8 cellular contexts compared by ENCODE assay signal in genomic region chr1:156766288-156767100, GRCh38. TPM values are rescaled to one million over a fixed set of nuclear protein-coding genes. Genes with fewer than 3 reads are reported as not detected.
A peak's percentile ranks its signal among the peaks of the same experiment; 100 is the strongest.
DNase-seq lines count a peak whose midpoint lies in the region; ATAC-seq and TF ChIP-seq lines count a peak whose summit lies in the region.

No MANE protein-coding gene starts in this region.

- DNase-seq in EH (ENCODE audit: low read depth) (peak; percentile 23), NB4 (ENCODE audit: low read depth) (no peak), nephron progenitor cell (no peak), SW 1271 (lab: John Stamatoyannopoulos, UW) (no peak)
- no peak for DNase-seq in activated naive CD4-positive, alpha-beta T cell treated with anti-CD3 and anti-CD28 coated beads, Interleukin-2, amount 50 U/mL, for 72 hours (ENCODE audit: low spot score in 2 of 2)
- no peak for DNase-seq in stimulated activated naive CD4-positive, alpha-beta T cell treated with Interleukin-2 at 50 U/mL for 16 hours (lab: John Stamatoyannopoulos, UW)

- peaks cover 18% of the 10 kb centered on the region for H3K36me3 Mint-ChIP-seq in nephron progenitor cell (ENCODE audit: low read depth)
- peaks cover 25 to 27% of the 10 kb centered on the region in 2 donors for H3K36me3 Mint-ChIP-seq in activated naive CD4-positive, alpha-beta T cell treated with anti-CD3 and anti-CD28 coated beads, Interleukin-2, amount 50 U/mL, for 72 hours

- peaks cover 8% of the 10 kb centered on the region for H3K36me3 ChIP-seq in ectodermal cell (ENCODE audit: control insufficient read depth, insufficient read depth, low read length)

- no peaks in the 10 kb centered on the region for H3K9me3 ChIP-seq in ectodermal cell (ENCODE audit: control insufficient read depth, low read length)

- H3K4me3 ChIP-seq in NB4 (ENCODE audit: low read depth, low read length) (peak overlapping the region; percentile 84), ectodermal cell (ENCODE audit: insufficient read depth, low read depth, low read length) (peak overlapping the region; percentile 60)

- H3K4me1 Mint-ChIP-seq in nephron progenitor cell: peaks cover 32% of the 10 kb centered on the region

- H3K4me3 Mint-ChIP-seq in nephron progenitor cell: no peak overlapping the region

- WGBS in ectodermal cell, 2 experiments: 56 to 59% methylated on average over 14 of the region's 14 CpGs

- no peak for TF ChIP-seq CTCF in NB4 (IDR thresholded peaks at IDR 0.05; ENCODE audit: low read depth, low read length)
- TF ChIP-seq CTCF in nephron progenitor cell (IDR thresholded peaks at IDR 0.05): no peak

- no peaks in the 10 kb centered on the region for H3K27me3 ChIP-seq in ectodermal cell (ENCODE audit: control insufficient read depth, insufficient read depth, low read length, poor library complexity, severe bottlenecking)

- no peaks in the 10 kb centered on the region for H3K27me3 Mint-ChIP-seq in nephron progenitor cell (ENCODE audit: low read depth, poor library complexity)

- H3K4me1 ChIP-seq in ectodermal cell (ENCODE audit: control insufficient read depth, insufficient read depth, low read length): peaks cover 9% of the 10 kb centered on the region

- peak; percentile 27 for ATAC-seq in GM21528 (IDR thresholded peaks at IDR 0.05; ENCODE audit: low FRiP score, unreplicated experiment)
- ATAC-seq in activated naive CD4-positive, alpha-beta T cell treated with anti-CD3 and anti-CD28 coated beads, Interleukin-2, amount 50 U/mL, for 72 hours: no peak

- no peaks in the 10 kb centered on the region for H3K9me3 Mint-ChIP-seq in nephron progenitor cell
- H3K9me3 Mint-ChIP-seq in activated naive CD4-positive, alpha-beta T cell treated with anti-CD3 and anti-CD28 coated beads, Interleukin-2, amount 50 U/mL, for 72 hours: no peaks in the 10 kb centered on the region

- no peak for TF ChIP-seq POLR2A in NB4 (IDR thresholded peaks at IDR 0.05; ENCODE audit: extremely low read depth, insufficient read length)

- peak overlapping the region; percentile 43 for H3K27ac Mint-ChIP-seq in nephron progenitor cell
- no peak overlapping the region for H3K27ac Mint-ChIP-seq in activated naive CD4-positive, alpha-beta T cell treated with anti-CD3 and anti-CD28 coated beads, Interleukin-2, amount 50 U/mL, for 72 hours

- H3K27ac ChIP-seq in ectodermal cell (ENCODE audit: insufficient read depth, low read depth, low read length, poor library complexity, severe bottlenecking): no peak overlapping the region

RNA-seq across cellular contexts. Expression of gene PRCC, which starts 0.8 kb away (rescaled TPM):
- 120 TPM for polyA plus RNA-seq in ectodermal cell (2013, experiment 1 of 4)
- polyA plus RNA-seq in ectodermal cell (2013, experiment 2 of 4): 111 TPM
- 81.7 TPM for polyA plus RNA-seq in ectodermal cell (2013, experiment 3 of 4)
- polyA plus RNA-seq in ectodermal cell (2013, experiment 4 of 4): 100 TPM
- total RNA-seq in activated naive CD4-positive, alpha-beta T cell treated with anti-CD3 and anti-CD28 coated beads, Interleukin-2, amount 50 U/mL, for 72 hours: 10 to 100 TPM; 44.5 to 72.1 TPM

RNA-seq across cellular contexts. Expression of gene HDGF, which starts 15.0 kb away (rescaled TPM):
- 528 TPM for polyA plus RNA-seq in ectodermal cell (2013, experiment 1 of 4)
- polyA plus RNA-seq in ectodermal cell (2013, experiment 2 of 4): 490 TPM
- polyA plus RNA-seq in ectodermal cell (2013, experiment 3 of 4): 359 TPM
- polyA plus RNA-seq in ectodermal cell (2013, experiment 4 of 4): 394 TPM
- total RNA-seq in activated naive CD4-positive, alpha-beta T cell treated with anti-CD3 and anti-CD28 coated beads, Interleukin-2, amount 50 U/mL, for 72 hours: 100 to 1,000 TPM; 281 to 325 TPM

RNA-seq across cellular contexts. Expression of gene MRPL24, which starts 25.6 kb away (rescaled TPM):
- polyA plus RNA-seq in ectodermal cell (2013, experiment 1 of 4): 30.4 TPM
- 35.6 TPM for polyA plus RNA-seq in ectodermal cell (2013, experiment 2 of 4)
- polyA plus RNA-seq in ectodermal cell (2013, experiment 3 of 4): 32.6 TPM
- 33.5 TPM for polyA plus RNA-seq in ectodermal cell (2013, experiment 4 of 4)
- total RNA-seq in activated naive CD4-positive, alpha-beta T cell treated with anti-CD3 and anti-CD28 coated beads, Interleukin-2, amount 50 U/mL, for 72 hours: 10 to 100 TPM; 61.4 to 70.4 TPM

RNA-seq across cellular contexts. Expression of gene ISG20L2, which starts 37.9 kb away (rescaled TPM):
- polyA plus RNA-seq in ectodermal cell (2013, experiment 1 of 4): 53.3 TPM
- polyA plus RNA-seq in ectodermal cell (2013, experiment 2 of 4): 51.6 TPM
- 30.4 TPM for polyA plus RNA-seq in ectodermal cell (2013, experiment 3 of 4)
- polyA plus RNA-seq in ectodermal cell (2013, experiment 4 of 4): 36.2 TPM
- total RNA-seq in activated naive CD4-positive, alpha-beta T cell treated with anti-CD3 and anti-CD28 coated beads, Interleukin-2, amount 50 U/mL, for 72 hours: 10 to 100 TPM; 46.2 to 50.7 TPM

RNA-seq across cellular contexts. Expression of gene METTL25B, which starts 38.2 kb away (rescaled TPM):
- polyA plus RNA-seq in ectodermal cell (2013, experiment 1 of 4): 36.4 TPM
- 38.3 TPM for polyA plus RNA-seq in ectodermal cell (2013, experiment 2 of 4)
- 38.8 TPM for polyA plus RNA-seq in ectodermal cell (2013, experiment 3 of 4)
- 44.8 TPM for polyA plus RNA-seq in ectodermal cell (2013, experiment 4 of 4)
- total RNA-seq in activated naive CD4-positive, alpha-beta T cell treated with anti-CD3 and anti-CD28 coated beads, Interleukin-2, amount 50 U/mL, for 72 hours: 10 to 100 TPM; 39.4 to 64.9 TPM
